ENCODE assay signal across 20 cellular contexts in the genomic region with DNA sequence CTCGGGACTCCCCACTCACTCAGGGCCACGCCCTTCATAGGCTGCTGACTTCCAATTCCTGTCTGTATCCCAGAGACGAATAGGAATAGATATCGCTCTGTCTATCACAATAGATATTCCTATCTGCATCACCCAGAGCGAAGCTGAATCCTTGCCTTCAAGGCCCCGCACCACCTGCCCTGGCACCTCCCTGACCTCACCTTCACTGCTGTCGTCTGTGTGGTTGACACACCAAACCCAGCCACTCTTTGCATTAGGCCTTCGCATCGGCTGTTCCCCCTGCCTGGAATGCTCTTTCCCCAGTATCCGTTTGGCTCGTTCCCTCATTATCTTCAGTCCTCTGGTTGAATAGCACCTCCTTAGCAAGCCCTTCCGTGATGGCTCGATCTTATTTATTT. TPM values are rescaled to one million over a fixed set of nuclear protein-coding genes. Genes with fewer than 3 reads are reported as not detected.
DNase-seq lines count a peak whose midpoint lies in the region; ATAC-seq and TF ChIP-seq lines count a peak whose summit lies in the region.
"Had no signal": no experiment of that assay in that cellular context is flagged by ENCODE, and none has a peak within 500 bp of the region (broad histone marks: within the 10 kb centered on the region; RNA-seq: fewer than 3 reads in every experiment).

No MANE protein-coding gene starts in this region.

- H3K9me3 ChIP-seq in heart left ventricle (peaks cover 0 to 15% (median 0%) of the 10 kb centered on the region in 12 donors), esophagus muscularis mucosa (peaks cover 0 to 6% (median 0%) of the 10 kb centered on the region in 4 donors), upper lobe of left lung (peaks cover 0 to 2% (median 0%) of the 10 kb centered on the region in 4 donors), aorta (ENCODE audit: control insufficient read depth, low read length) (peaks cover 1% of the 10 kb centered on the region)
- H3K9me3 ChIP-seq in CD8-positive, alpha-beta memory T cell (ENCODE audit: low read length): no peaks in the 10 kb centered on the region

- no peak for TF ChIP-seq EP300 in esophagus muscularis mucosa (IDR thresholded peaks at IDR 0.05)
- no peak for TF ChIP-seq EP300 in upper lobe of left lung (IDR thresholded peaks at IDR 0.05)

- TF ChIP-seq CTCF in heart left ventricle (IDR thresholded peaks at IDR 0.05) (no peak), esophagus muscularis mucosa (IDR thresholded peaks at IDR 0.05) (no peak), nephron progenitor cell (IDR thresholded peaks at IDR 0.05) (no peak), upper lobe of left lung (IDR thresholded peaks at IDR 0.05) (no peak)

- no peaks in the 10 kb centered on the region for H3K36me3 Mint-ChIP-seq in nephron progenitor cell (ENCODE audit: low read depth)
- H3K36me3 Mint-ChIP-seq in CD8-positive, alpha-beta memory T cell: no peaks in the 10 kb centered on the region
- H3K36me3 Mint-ChIP-seq: CD4-positive, alpha-beta memory T cell; natural killer cell treated with Interleukin-12 subunit alpha and Interleukin-12 subunit beta and Interleukin-15 and Interleukin-18, amount 100 ng/mL, for 72 hours had no signal

- peaks cover 7% of the 10 kb centered on the region for H3K27me3 Mint-ChIP-seq in nephron progenitor cell (ENCODE audit: low read depth, poor library complexity)
- H3K27me3 Mint-ChIP-seq in CD8-positive, alpha-beta memory T cell: peaks cover 24 to 60% of the 10 kb centered on the region in 2 donors

- no peaks in the 10 kb centered on the region for H3K27me3 ChIP-seq in heart left ventricle
- no peaks in the 10 kb centered on the region for H3K27me3 ChIP-seq in esophagus muscularis mucosa
- no peaks in the 10 kb centered on the region for H3K27me3 ChIP-seq in upper lobe of left lung
- H3K27me3 ChIP-seq in aorta (ENCODE audit: control insufficient read depth in 1 of 2, insufficient read depth in 2 of 2, low read length in 1 of 2): no peaks in the 10 kb centered on the region
- H3K27me3 ChIP-seq in CD8-positive, alpha-beta memory T cell (ENCODE audit: insufficient read depth, low read length, poor library complexity, severe bottlenecking): peaks cover 11% of the 10 kb centered on the region
- H3K27me3 ChIP-seq: breast epithelium had no signal

- H3K36me3 ChIP-seq in heart left ventricle (no peaks in the 10 kb centered on the region), esophagus muscularis mucosa (no peaks in the 10 kb centered on the region), upper lobe of left lung (peaks cover 0 to 2% (median 0%) of the 10 kb centered on the region in 4 donors), aorta (ENCODE audit: control insufficient read depth in 1 of 2, insufficient read depth in 2 of 2, low read length in 1 of 2) (peaks cover 0 to 5% of the 10 kb centered on the region in 2 donors)
- H3K36me3 ChIP-seq in CD8-positive, alpha-beta memory T cell (ENCODE audit: insufficient read depth, low read length): no peaks in the 10 kb centered on the region
- H3K36me3 ChIP-seq: breast epithelium had no signal

- DNase-seq in heart left ventricle (no peak), Right ventricle myocardium inferior (ENCODE audit: missing footprints) (no peak), esophagus muscularis mucosa (ENCODE audit: extremely low spot score) (no peak), nephron progenitor cell (no peak), upper lobe of left lung (no peak), T-helper 9 cell (no peak), aorta (no peak)
- no peak for DNase-seq in CD8-positive, alpha-beta memory T cell
- DNase-seq: activated CD8-positive, alpha-beta T cell treated with anti-CD3 and anti-CD28 coated beads for 36 hours; activated gamma-delta T cell treated with Interleukin-2 at 50 U/mL for 16 hours; activated naive CD8-positive, alpha-beta T cell treated with anti-CD3 and anti-CD28 coated beads, Interleukin-2, amount 50 U/mL, for 24 hours; activated T-cell treated with anti-CD3 and anti-CD28 coated beads for 4 hours; AML-193; CD4-positive, alpha-beta memory T cell; NCI-H2029; stimulated activated naive CD8-positive, alpha-beta T cell treated with anti-CD3 and anti-CD28 coated beads, Interleukin-15, amount 100 ng/mL, for 72 hours had no signal

- CTCF ChIA-PET in CD8-positive, alpha-beta memory T cell (lab: Charles Lee): no interaction called here

- intact Hi-C loops in heart left ventricle (cut with DNase I) (loop anchor here in 8 of 10 donors (1.0 to 5.0 kb wide), 6 partner anchors 20 to 70 kb away; partner anchors contain the start of gene ATOH8 (in 5 of the 8)), Right ventricle myocardium inferior (cut with DNase I) (loop anchor here (1.0 to 2.0 kb wide), 2 partner anchors 47 to 68 kb away; no protein-coding TSS in a partner anchor), esophagus muscularis mucosa (cut with DNase I) (no loop called here), aorta (cut with DNase I) (loop anchor here (5.0 to 10.0 kb wide), 3 partner anchors 45 to 152 kb away; partner anchors contain the start of gene ATOH8 (in 1 of the 2))

- H3K4me3 ChIP-seq in heart left ventricle: no peak overlapping the region
- no peak overlapping the region for H3K4me3 ChIP-seq in esophagus muscularis mucosa
- H3K4me3 ChIP-seq in upper lobe of left lung: no peak overlapping the region
- no peak overlapping the region for H3K4me3 ChIP-seq in aorta (ENCODE audit: low read length in 2 of 2)
- H3K4me3 ChIP-seq in CD8-positive, alpha-beta memory T cell (ENCODE audit: low read length): no peak overlapping the region
- H3K4me3 ChIP-seq: breast epithelium had no signal

- TF ChIP-seq POLR2A in heart left ventricle (IDR thresholded peaks at IDR 0.05): no peak
- TF ChIP-seq POLR2A in esophagus muscularis mucosa (IDR thresholded peaks at IDR 0.05; ENCODE audit: low read depth): no peak
- no peak for TF ChIP-seq POLR2A in upper lobe of left lung (IDR thresholded peaks at IDR 0.05)

- H3K4me1 Mint-ChIP-seq in nephron progenitor cell: peaks cover 50% of the 10 kb centered on the region
- H3K4me1 Mint-ChIP-seq in CD8-positive, alpha-beta memory T cell: no peaks in the 10 kb centered on the region
- H3K4me1 Mint-ChIP-seq: activated naive CD8-positive, alpha-beta T cell treated with anti-CD3 and anti-CD28 coated beads, Interleukin-2, amount 50 U/mL, for 24 hours; CD4-positive, alpha-beta memory T cell had no signal

- peaks cover 14% of the 10 kb centered on the region for H3K9me3 Mint-ChIP-seq in nephron progenitor cell
- peaks cover 0 to 1% (median 0%) of the 10 kb centered on the region in 5 donors for H3K9me3 Mint-ChIP-seq in CD8-positive, alpha-beta memory T cell
- H3K9me3 Mint-ChIP-seq: activated CD8-positive, alpha-beta T cell treated with anti-CD3 and anti-CD28 coated beads for 36 hours; activated naive CD8-positive, alpha-beta T cell treated with anti-CD3 and anti-CD28 coated beads, Interleukin-2, amount 50 U/mL, for 24 hours; natural killer cell treated with Interleukin-12 subunit alpha and Interleukin-12 subunit beta and Interleukin-15 and Interleukin-18, amount 100 ng/mL, for 72 hours had no signal

- H3K4me1 ChIP-seq in heart left ventricle (peaks cover 14 to 73% (median 56%) of the 10 kb centered on the region in 12 donors), esophagus muscularis mucosa (peaks cover 56 to 58% (median 58%) of the 10 kb centered on the region in 4 donors), upper lobe of left lung (peaks cover 26 to 50% (median 35%) of the 10 kb centered on the region in 4 donors), aorta (ENCODE audit: control insufficient read depth in 1 of 2, insufficient read depth in 2 of 2, low read length in 2 of 2) (no peaks in the 10 kb centered on the region)
- no peaks in the 10 kb centered on the region for H3K4me1 ChIP-seq in CD8-positive, alpha-beta memory T cell (ENCODE audit: insufficient read depth, low read length)
- H3K4me1 ChIP-seq: breast epithelium had no signal

- WGBS in heart left ventricle, 4 donors: 87 to 90% (median 89%) methylated on average over 13 of the region's 13 CpGs
- 88% methylated on average over 13 of the region's 13 CpGs for WGBS in esophagus muscularis mucosa
- 87 to 91% methylated on average over 13 of the region's 13 CpGs for WGBS in upper lobe of left lung, 2 donors
- 93 to 94% methylated on average over 13 of the region's 13 CpGs for WGBS in aorta, 2 donors

- POLR2A ChIA-PET in CD8-positive, alpha-beta memory T cell (lab: Charles Lee): no interaction called here

- peak overlapping the region in 10 of 12 donors; percentile 32 to 88 (median 72) for H3K27ac ChIP-seq in heart left ventricle
- H3K27ac ChIP-seq in esophagus muscularis mucosa (replicated peaks in 1 of 4): peak overlapping the region; percentile 71 to 87 (median 79)
- peak overlapping the region in 3 of 4 donors; percentile 59 to 74 (median 71) for H3K27ac ChIP-seq in upper lobe of left lung
- peak overlapping the region in 1 of 2 donors; percentile 62 for H3K27ac ChIP-seq in aorta (ENCODE audit: low read depth in 1 of 2, low read length in 2 of 2)
- no peak overlapping the region for H3K27ac ChIP-seq in CD8-positive, alpha-beta memory T cell (ENCODE audit: low read depth, low read length)

- peak overlapping the region; percentile 86 for H3K27ac Mint-ChIP-seq in nephron progenitor cell
- H3K27ac Mint-ChIP-seq in CD8-positive, alpha-beta memory T cell: peak overlapping the region in 1 of 8 donors; percentile 8
- H3K27ac Mint-ChIP-seq: activated CD8-positive, alpha-beta T cell treated with anti-CD3 and anti-CD28 coated beads for 36 hours; activated naive CD8-positive, alpha-beta T cell treated with anti-CD3 and anti-CD28 coated beads, Interleukin-2, amount 50 U/mL, for 24 hours; CD4-positive, alpha-beta memory T cell; dendritic cell treated with granulocyte-macrophage colony-stimulating factor and Interleukin-4, amounts not matched to agents 40 ng/mL and 50 ng/mL, for 4 days; natural killer cell treated with Interleukin-12 subunit alpha and Interleukin-12 subunit beta and Interleukin-15 and Interleukin-18, amount 100 ng/mL, for 72 hours; stimulated activated naive CD8-positive, alpha-beta T cell treated with anti-CD3 and anti-CD28 coated beads, Interleukin-15, amount 100 ng/mL, for 72 hours had no signal

- H3K4me3 Mint-ChIP-seq in nephron progenitor cell: no peak overlapping the region
- no peak overlapping the region for H3K4me3 Mint-ChIP-seq in CD8-positive, alpha-beta memory T cell
- H3K4me3 Mint-ChIP-seq: activated CD8-positive, alpha-beta T cell treated with anti-CD3 and anti-CD28 coated beads for 36 hours; activated naive CD8-positive, alpha-beta T cell treated with anti-CD3 and anti-CD28 coated beads, Interleukin-2, amount 50 U/mL, for 24 hours; CD4-positive, alpha-beta memory T cell; dendritic cell treated with granulocyte-macrophage colony-stimulating factor and Interleukin-4, amounts not matched to agents 40 ng/mL and 50 ng/mL, for 4 days; natural killer cell treated with Interleukin-12 subunit alpha and Interleukin-12 subunit beta and Interleukin-15 and Interleukin-18, amount 100 ng/mL, for 72 hours; stimulated activated naive CD8-positive, alpha-beta T cell treated with anti-CD3 and anti-CD28 coated beads, Interleukin-15, amount 100 ng/mL, for 72 hours had no signal

- ATAC-seq in heart left ventricle (no peak), Right ventricle myocardium inferior (no peak), upper lobe of left lung (ENCODE audit: low FRiP score in 2 of 2) (no peak), aorta (ENCODE audit: low FRiP score) (no peak)
- ATAC-seq: activated CD4-positive, CD25-positive, alpha-beta regulatory T cell treated with anti-CD3 and anti-CD28 coated beads, Interleukin-2, amount 50 U/mL, for 24 hours; activated CD8-positive, alpha-beta T cell treated with anti-CD3 and anti-CD28 coated beads for 36 hours; activated naive CD8-positive, alpha-beta T cell treated with anti-CD3 and anti-CD28 coated beads, Interleukin-2, amount 50 U/mL, for 24 hours; natural killer cell treated with Interleukin-12 subunit alpha and Interleukin-12 subunit beta and Interleukin-15 and Interleukin-18, amount 100 ng/mL, for 72 hours; stimulated activated naive CD8-positive, alpha-beta T cell treated with anti-CD3 and anti-CD28 coated beads, Interleukin-15, amount 100 ng/mL, for 72 hours had no signal

RNA-seq across cellular contexts. Expression of gene ATOH8, which starts 43.5 kb away (rescaled TPM):
- total RNA-seq in heart left ventricle (100 to 1,000 TPM in 1 of 9 donors, 10 to 100 TPM in 8; 11.8 to 103 (median 18.5) TPM), Right ventricle myocardium inferior (29.1 TPM), esophagus muscularis mucosa (100 to 1,000 TPM in 1 of 4 donors, 10 to 100 TPM in 3; 41.1 to 124 (median 62.5) TPM), upper lobe of left lung (100 to 1,000 TPM in 2 of 6 donors, 10 to 100 TPM in 4; 60.2 to 121 (median 85.1) TPM), aorta (10 to 100 TPM; 56.7 to 68.5 TPM)
- polyA plus RNA-seq in heart left ventricle (10 to 100 TPM; 22.9 to 37.9 TPM), aorta (10 to 100 TPM; 51.5 to 78.8 TPM)
- total RNA-seq in CD8-positive, alpha-beta memory T cell: not detected
- not detected for polyA plus RNA-seq in CD8-positive, alpha-beta memory T cell
- total RNA-seq: activated CD8-positive, alpha-beta T cell treated with anti-CD3 and anti-CD28 coated beads for 36 hours; CD4-positive, alpha-beta memory T cell; natural killer cell treated with Interleukin-12 subunit alpha and Interleukin-12 subunit beta and Interleukin-15 and Interleukin-18, amount 100 ng/mL, for 72 hours had no signal
- polyA plus RNA-seq: CD4-positive, alpha-beta memory T cell had no signal

Comparison
In these comparisons a context has a peak if more than half of its experiments do, and no peak if none do; other contexts are left out.
1. RNA of gene ATOH8, which starts 43.5 kb away (total RNA-seq): 60.2 to 121 TPM in upper lobe of left lung, 41.1 to 124 TPM in esophagus muscularis mucosa, 56.7 to 68.5 TPM in aorta, 29.1 TPM in Right ventricle myocardium inferior (single experiment) and 11.8 to 103 TPM in heart left ventricle; not detected in CD8-positive, alpha-beta memory T cell; every median in the first group is over 10 times any median in the second.